8 cellular contexts compared by ENCODE assay signal in the genomic region with DNA sequence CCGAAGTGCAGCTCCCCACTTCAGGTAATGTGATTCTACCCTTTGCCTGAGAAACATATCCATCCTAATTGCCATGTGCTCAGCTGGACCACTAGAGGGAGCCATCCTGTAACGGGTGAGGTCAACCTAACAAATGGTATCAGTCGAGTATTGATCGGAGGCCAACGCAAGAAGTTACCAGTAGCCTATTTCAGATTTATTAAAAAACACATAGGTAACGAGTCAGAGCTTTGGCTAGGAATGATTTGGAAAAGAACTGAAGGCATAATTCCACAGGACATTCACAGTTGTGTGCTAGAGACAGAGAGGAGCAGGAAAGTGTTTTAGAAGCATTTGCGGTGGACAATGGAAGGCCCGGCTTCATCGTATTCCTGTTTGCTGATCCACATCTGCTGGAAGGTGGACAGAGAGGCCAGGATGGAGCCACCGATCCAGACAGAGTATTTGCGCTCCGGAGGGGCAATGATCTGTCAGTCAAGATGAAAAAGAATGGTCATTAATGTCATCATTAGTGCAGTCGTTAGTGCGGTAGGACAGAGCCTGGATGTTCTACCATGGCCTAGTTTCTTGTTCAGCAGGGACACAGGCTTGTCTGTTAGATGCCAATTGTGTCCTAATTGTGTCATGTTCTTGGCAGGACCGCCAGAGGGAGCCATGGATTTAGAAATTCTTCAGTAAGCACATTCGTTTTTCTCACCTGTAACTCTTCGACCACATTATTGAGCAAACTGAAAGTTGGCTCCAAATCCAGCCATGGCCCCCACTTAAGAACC. TPM values are rescaled to one million over a fixed set of nuclear protein-coding genes. Genes with fewer than 3 reads are reported as not detected.
A peak's percentile ranks its signal among the peaks of the same experiment; 100 is the strongest.
DNase-seq lines count a peak whose midpoint lies in the region; ATAC-seq and TF ChIP-seq lines count a peak whose summit lies in the region.

No MANE protein-coding gene starts in this region.

- DNase-seq in DMS53 treated with DMSO at 0.1 percent for 48 hours (lab: John Stamatoyannopoulos, UW; ENCODE audit: unreplicated experiment) (peak; percentile 95), NCI-H2227 treated with DMSO at 0.1 percent for 48 hours (lab: John Stamatoyannopoulos, UW) (peak; percentile 66), kidney epithelial cell (ENCODE audit: low read depth) (peak; percentile 45)
- peak; percentile 60 for DNase-seq in activated CD4-positive, CD25-positive, alpha-beta regulatory T cell treated with anti-CD3 and anti-CD28 coated beads, Interleukin-2, amount 50 U/mL, for 16 hours (ENCODE audit: low read depth, low spot score)
- DNase-seq in central memory CD8-positive, alpha-beta T cell (ENCODE audit: low spot score in 2 of 2), result peak; percentile 61 to 67
- peak; percentile 40 to 41 for DNase-seq in stimulated activated CD4-positive, alpha-beta T cell treated with anti-CD3 and anti-CD28 coated beads, Interleukin-1b, Interleukin-23, amount 100 ng/mL, for 1 hour (ENCODE audit: low read depth in 2 of 2)

- no peak overlapping the region for H3K4me3 ChIP-seq in kidney epithelial cell (ENCODE audit: low read depth, low read length)

- H3K4me3 Mint-ChIP-seq in central memory CD8-positive, alpha-beta T cell, result peak overlapping the region; percentile 31

- peak; percentile 90 for TF ChIP-seq CTCF in kidney epithelial cell (IDR thresholded peaks at IDR 0.05; ENCODE audit: insufficient read depth, low read length, poor library complexity, severe bottlenecking)

- peaks cover 4% of the 10 kb centered on the region for H3K36me3 Mint-ChIP-seq in central memory CD8-positive, alpha-beta T cell (ENCODE audit: insufficient read depth)

- no peaks in the 10 kb centered on the region for H3K27me3 Mint-ChIP-seq in central memory CD8-positive, alpha-beta T cell

- no peaks in the 10 kb centered on the region for H3K36me3 ChIP-seq in kidney epithelial cell (ENCODE audit: control insufficient read depth, insufficient read depth, low read length)

- peak overlapping the region; percentile 15 for H3K27ac Mint-ChIP-seq in central memory CD8-positive, alpha-beta T cell (ENCODE audit: low read depth)

- ATAC-seq in HG02610 (IDR thresholded peaks at IDR 0.05; ENCODE audit: unreplicated experiment) (peak; percentile 31), HG02623 (IDR thresholded peaks at IDR 0.05; ENCODE audit: unreplicated experiment) (no peak)
- ATAC-seq in central memory CD8-positive, alpha-beta T cell (replicated peaks; ENCODE audit: extremely low read depth, poor library complexity, severe bottlenecking), result peak; percentile 81

- H3K27me3 ChIP-seq in kidney epithelial cell (ENCODE audit: control insufficient read depth, insufficient read depth, low read length), result no peaks in the 10 kb centered on the region

- H3K4me1 Mint-ChIP-seq in central memory CD8-positive, alpha-beta T cell, result peaks cover 23% of the 10 kb centered on the region

- no peaks in the 10 kb centered on the region for H3K9me3 Mint-ChIP-seq in central memory CD8-positive, alpha-beta T cell

RNA-seq across cellular contexts. Expression of gene ACTA2, which starts 17.5 kb away (rescaled TPM):
- total RNA-seq in kidney epithelial cell, result 34.3 and 37.6 TPM in 2 replicates

RNA-seq across cellular contexts. Expression of gene STAMBPL1, which starts 55.0 kb away (rescaled TPM):
- 5.2 and 9.4 TPM in 2 replicates for total RNA-seq in kidney epithelial cell

RNA-seq across cellular contexts. Expression of gene FAS, which starts 55.5 kb away (rescaled TPM):
- 34.8 and 41.1 TPM in 2 replicates for total RNA-seq in kidney epithelial cell

Comparison
In these comparisons a context has a peak if more than half of its experiments do, and no peak if none do; other contexts are left out.
1. DNase-seq: peak in every context shown above with its lines; median percentile 95 in DMS53 treated with DMSO at 0.1 percent for 48 hours; 66 in NCI-H2227 treated with DMSO at 0.1 percent for 48 hours; 64 in central memory CD8-positive, alpha-beta T cell; 60 in activated CD4-positive, CD25-positive, alpha-beta regulatory T cell treated with anti-CD3 and anti-CD28 coated beads, Interleukin-2, amount 50 U/mL, for 16 hours; 45 in kidney epithelial cell; 40 in stimulated activated CD4-positive, alpha-beta T cell treated with anti-CD3 and anti-CD28 coated beads, Interleukin-1b, Interleukin-23, amount 100 ng/mL, for 1 hour.